ENCODE assay signal across 8 cellular contexts in genomic region chr10:88389456-88389855, GRCh38.
DNase-seq lines count a peak whose midpoint lies in the region; ATAC-seq and TF ChIP-seq lines count a peak whose summit lies in the region.

No MANE protein-coding gene starts in this region.

- H3K36me3 ChIP-seq in adrenal gland (replicated peaks in 1 of 2) = no peaks in the 10 kb centered on the region
- no peaks in the 10 kb centered on the region for H3K36me3 ChIP-seq in tibial nerve

- TF ChIP-seq CTCF in adrenal gland (IDR thresholded peaks at IDR 0.05) (peak in 5 of 6 experiments; percentile 43 to 73 (median 55)), tibial nerve (IDR thresholded peaks at IDR 0.05) (peak; percentile 33 to 71 (median 57))

- H3K4me3 ChIP-seq in adrenal gland (no peak overlapping the region), tibial nerve (no peak overlapping the region)

- 4 to 8% (median 5%) methylated on average over 3 of the region's 3 CpGs for WGBS in adrenal gland, 4 donors
- 3% methylated on average over 3 of the region's 3 CpGs for WGBS in tibial nerve, 2 donors

- no peaks in the 10 kb centered on the region for H3K27me3 ChIP-seq in adrenal gland
- no peaks in the 10 kb centered on the region for H3K27me3 ChIP-seq in tibial nerve

- TF ChIP-seq EP300 in tibial nerve (IDR thresholded peaks at IDR 0.05) = peak in 1 of 2 donors; percentile 30

- ATAC-seq in HG02759 (IDR thresholded peaks at IDR 0.05; ENCODE audit: unreplicated experiment) (no peak), GM21515 (IDR thresholded peaks at IDR 0.05; ENCODE audit: unreplicated experiment) (no peak)

- H3K4me1 ChIP-seq in adrenal gland (replicated peaks in 1 of 2) (peaks cover 22 to 48% of the 10 kb centered on the region in 2 donors), tibial nerve (peaks cover 0 to 58% (median 22%) of the 10 kb centered on the region in 4 donors)

- H3K27ac ChIP-seq in adrenal gland = peak overlapping the region in 2 of 5 donors; percentile 27 to 46
- peak overlapping the region in 2 of 4 donors; percentile 79 to 89 for H3K27ac ChIP-seq in tibial nerve

- intact Hi-C loops in adrenal gland (cut with DNase I) = loop anchor here (5.0 to 10.0 kb wide), 2 partner anchors 525 to 527 kb away; partner anchors contain the start of genes KLLN (in 2 of the 2) and PTEN (in 2 of the 2)

- TF ChIP-seq POLR2A in adrenal gland (IDR thresholded peaks at IDR 0.05) = no peak
- TF ChIP-seq POLR2A in tibial nerve (IDR thresholded peaks at IDR 0.05) = no peak

- DNase-seq in NCI-H82 (lab: John Stamatoyannopoulos, UW) (peak; percentile 47), NCI-H82 treated with DMSO at 0.1 percent for 48 hours (lab: John Stamatoyannopoulos, UW; ENCODE audit: unreplicated experiment) (no peak), LoVo (ENCODE audit: low spot score) (peak; percentile 51), adrenal gland (peak in 6 of 7 donors; percentile 23 to 66 (median 53)), inferior parietal cortex (ENCODE audit: extremely low spot score) (peak; percentile 83), tibial nerve (ENCODE audit: low spot score in 2 of 2) (peak in 1 of 2 donors; percentile 73)

- H3K9me3 ChIP-seq in adrenal gland (replicated peaks in 1 of 3) (no peaks in the 10 kb centered on the region), tibial nerve (no peaks in the 10 kb centered on the region)
